38 cellular contexts compared by ENCODE assay signal in the genomic region with DNA sequence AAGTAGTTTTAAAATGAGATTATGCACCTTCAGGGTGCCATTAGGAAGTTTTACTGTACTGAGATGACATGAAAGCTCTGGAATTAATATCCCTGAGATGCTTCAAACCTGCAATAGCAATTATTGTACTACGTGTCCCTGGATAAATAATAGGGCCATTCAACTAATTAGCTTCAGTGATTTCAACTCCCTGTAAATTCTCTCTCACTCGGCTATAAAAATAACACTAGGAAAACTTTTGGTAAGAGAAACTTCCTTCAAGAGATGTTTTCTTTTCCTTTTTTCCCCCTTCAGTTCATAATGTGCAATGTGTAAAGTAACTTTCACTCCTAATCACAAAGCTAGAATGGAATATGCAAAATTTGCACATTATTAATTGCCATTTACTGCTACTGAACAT.
"Had no signal": no experiment of that assay in that cellular context is flagged by ENCODE, and none has a peak within 500 bp of the region (broad histone marks: within the 10 kb centered on the region; RNA-seq: fewer than 3 reads in every experiment).

No MANE protein-coding gene starts in this region.

- ATAC-seq: activated naive CD4-positive, alpha-beta T cell treated with anti-CD3 and anti-CD28 coated beads, Interleukin-2, amount 50 U/mL, for 72 hours; activated naive CD8-positive, alpha-beta T cell treated with anti-CD3 and anti-CD28 coated beads, Interleukin-2, amount 50 U/mL, for 24 hours; activated T-cell treated with anti-CD3 and anti-CD28 coated beads, Interleukin-2, amount 50 U/mL, for 4 hours; activated T-cell treated with anti-CD3 and anti-CD28 coated beads, Interleukin-2, amount 50 U/mL, for 72 hours; activated T-helper 17 cell treated with anti-CD3 and anti-CD28 coated beads, Interleukin-2, amount 50 U/mL, for 72 hours; body of pancreas had no signal

- H3K4me3 Mint-ChIP-seq: activated naive CD4-positive, alpha-beta T cell treated with anti-CD3 and anti-CD28 coated beads for 36 hours; activated naive CD4-positive, alpha-beta T cell treated with anti-CD3 and anti-CD28 coated beads, Interleukin-2, amount 10 ng/mL, durations not matched to agents 7 days and 5 days; activated naive CD4-positive, alpha-beta T cell treated with anti-CD3 and anti-CD28 coated beads, Interleukin-2, amount 50 U/mL, for 24 hours; activated naive CD8-positive, alpha-beta T cell; activated naive CD8-positive, alpha-beta T cell treated with anti-CD3 and anti-CD28 coated beads for 36 hours; activated naive CD8-positive, alpha-beta T cell treated with anti-CD3 and anti-CD28 coated beads, Interleukin-2, amount 10 ng/mL, durations not matched to agents 7 days and 5 days; activated naive CD8-positive, alpha-beta T cell treated with anti-CD3 and anti-CD28 coated beads, Interleukin-2, amount 50 U/mL, for 24 hours; activated T-cell treated with anti-CD3 and anti-CD28 coated beads, Interleukin-2, amount 50 U/mL, for 4 hours; activated T-cell treated with anti-CD3 and anti-CD28 coated beads, Interleukin-2, amount 50 U/mL, for 72 hours; activated T-helper 1 cell treated with anti-CD3 and anti-CD28 coated beads, Interleukin-12 subunit alpha, Interleukin-12 subunit beta, Interleukin-2, Interleukin-4 antibody, amounts not matched to agents 30 ng/mL and 10 ng/mL and 1 ng/mL, durations not matched to agents 14 hours and 24 hours and 36 hours; activated T-helper 17 cell treated with anti-CD3 and anti-CD28 coated beads, Interleukin-2, amount 50 U/mL, for 72 hours; brain; central memory CD8-positive, alpha-beta T cell had no signal

- H3K4me1 ChIP-seq: adrenal gland, ascending aorta, body of pancreas, breast epithelium had no signal

- H3K27ac ChIP-seq: adrenal gland, ascending aorta, body of pancreas, brain microvascular endothelial cell, breast epithelium, cardiac muscle cell had no signal

- H3K9me3 ChIP-seq: adrenal gland, ascending aorta, body of pancreas, breast epithelium had no signal

- H3K36me3 Mint-ChIP-seq: activated naive CD4-positive, alpha-beta T cell treated with anti-CD3 and anti-CD28 coated beads, Interleukin-2, amount 50 U/mL, for 72 hours; brain had no signal

- FAIRE-seq: astrocyte, bronchial epithelial cell had no signal

- DNase-seq: activated effector memory CD4-positive, alpha-beta T cell treated with anti-CD3 and anti-CD28 coated beads, Interleukin-2, amount 50 U/mL, for 16 hours; activated effector memory CD4-positive, alpha-beta T cell treated with Interleukin-2 at 50 U/mL for 16 hours; activated gamma-delta T cell; activated gamma-delta T cell treated with Interleukin-2 at 50 U/mL for 16 hours; activated naive CD4-positive, alpha-beta T cell; activated naive CD4-positive, alpha-beta T cell treated with anti-CD3 and anti-CD28 coated beads for 36 hours; activated naive CD4-positive, alpha-beta T cell treated with anti-CD3 and anti-CD28 coated beads, Interleukin-2, amount 10 ng/mL, durations not matched to agents 7 days and 5 days; activated naive CD4-positive, alpha-beta T cell treated with anti-CD3 and anti-CD28 coated beads, Interleukin-2, amount 50 U/mL, for 16 hours; activated naive CD4-positive, alpha-beta T cell treated with Interleukin-2 at 50 U/mL for 16 hours; activated naive CD8-positive, alpha-beta T cell treated with anti-CD3 and anti-CD28 coated beads for 36 hours; activated naive CD8-positive, alpha-beta T cell treated with anti-CD3 and anti-CD28 coated beads, Interleukin-2, amount 10 ng/mL, durations not matched to agents 7 days and 5 days; activated naive CD8-positive, alpha-beta T cell treated with anti-CD3 and anti-CD28 coated beads, Interleukin-2, amount 50 U/mL, for 24 hours; activated T-cell treated with anti-CD3 and anti-CD28 coated beads, Interleukin-2, amount 50 U/mL, for 4 hours; activated T-cell treated with anti-CD3 and anti-CD28 coated beads, Interleukin-2, amount 50 U/mL, for 48 hours; activated T-cell treated with anti-CD3 and anti-CD28 coated beads, Interleukin-2, amount 50 U/mL, for 72 hours; adrenal gland; amniotic stem cell; amygdala; anterior cingulate cortex; aorta; body of pancreas; brain microvascular endothelial cell; caudate nucleus; central memory CD4-positive, alpha-beta T cell; cerebellar nuclear complex had no signal

- H3K27me3 Mint-ChIP-seq: activated naive CD4-positive, alpha-beta T cell treated with anti-CD3 and anti-CD28 coated beads, Interleukin-2, amount 10 ng/mL, durations not matched to agents 7 days and 5 days; activated naive CD4-positive, alpha-beta T cell treated with anti-CD3 and anti-CD28 coated beads, Interleukin-2, amount 50 U/mL, for 24 hours; activated naive CD8-positive, alpha-beta T cell; activated naive CD8-positive, alpha-beta T cell treated with anti-CD3 and anti-CD28 coated beads for 36 hours; activated naive CD8-positive, alpha-beta T cell treated with anti-CD3 and anti-CD28 coated beads, Interleukin-2, amount 10 ng/mL, durations not matched to agents 7 days and 5 days; activated naive CD8-positive, alpha-beta T cell treated with anti-CD3 and anti-CD28 coated beads, Interleukin-2, amount 50 U/mL, for 24 hours; activated T-helper 17 cell treated with anti-CD3 and anti-CD28 coated beads, Interleukin-2, amount 50 U/mL, for 72 hours; central memory CD8-positive, alpha-beta T cell had no signal

- H3K4me3 ChIP-seq: adrenal gland, ascending aorta, body of pancreas, breast epithelium, cardiac muscle cell had no signal

- H3K36me3 ChIP-seq: adrenal gland, ascending aorta, brain microvascular endothelial cell, breast epithelium, cardiac muscle cell had no signal

- H3K27ac Mint-ChIP-seq: activated naive CD4-positive, alpha-beta T cell treated with anti-CD3 and anti-CD28 coated beads for 36 hours; activated naive CD4-positive, alpha-beta T cell treated with anti-CD3 and anti-CD28 coated beads, Interleukin-2, amount 10 ng/mL, durations not matched to agents 7 days and 5 days; activated naive CD4-positive, alpha-beta T cell treated with anti-CD3 and anti-CD28 coated beads, Interleukin-2, amount 50 U/mL, for 24 hours; activated naive CD8-positive, alpha-beta T cell; activated naive CD8-positive, alpha-beta T cell treated with anti-CD3 and anti-CD28 coated beads for 36 hours; activated naive CD8-positive, alpha-beta T cell treated with anti-CD3 and anti-CD28 coated beads, Interleukin-2, amount 10 ng/mL, durations not matched to agents 7 days and 5 days; activated naive CD8-positive, alpha-beta T cell treated with anti-CD3 and anti-CD28 coated beads, Interleukin-2, amount 50 U/mL, for 24 hours; activated T-cell treated with anti-CD3 and anti-CD28 coated beads, Interleukin-2, amount 50 U/mL, for 72 hours; activated T-helper 1 cell treated with anti-CD3 and anti-CD28 coated beads, Interleukin-12 subunit alpha, Interleukin-12 subunit beta, Interleukin-2, Interleukin-4 antibody, amounts not matched to agents 30 ng/mL and 10 ng/mL and 1 ng/mL, durations not matched to agents 14 hours and 24 hours and 36 hours; activated T-helper 17 cell treated with anti-CD3 and anti-CD28 coated beads, Interleukin-2, amount 50 U/mL, for 72 hours; activated T-helper 2 cell treated with anti-CD3 and anti-CD28 coated beads, Interferon-gamma antibody, Interleukin-2, Interleukin-4, amounts not matched to agents 10 μg/mL and 5 μg/mL and 100 μg/mL, durations not matched to agents 14 hours and 24 hours and 36 hours; brain had no signal

- H3K4me1 Mint-ChIP-seq: activated naive CD4-positive, alpha-beta T cell treated with anti-CD3 and anti-CD28 coated beads, Interleukin-2, amount 10 ng/mL, durations not matched to agents 7 days and 5 days; activated naive CD8-positive, alpha-beta T cell treated with anti-CD3 and anti-CD28 coated beads, Interleukin-2, amount 50 U/mL, for 24 hours; activated T-helper 17 cell treated with anti-CD3 and anti-CD28 coated beads, Interleukin-2, amount 50 U/mL, for 72 hours; brain had no signal

- H3K9me3 Mint-ChIP-seq: activated naive CD4-positive, alpha-beta T cell treated with anti-CD3 and anti-CD28 coated beads for 36 hours; activated naive CD4-positive, alpha-beta T cell treated with anti-CD3 and anti-CD28 coated beads, Interleukin-2, amount 10 ng/mL, durations not matched to agents 7 days and 5 days; activated naive CD4-positive, alpha-beta T cell treated with anti-CD3 and anti-CD28 coated beads, Interleukin-2, amount 50 U/mL, for 24 hours; activated naive CD4-positive, alpha-beta T cell treated with anti-CD3 and anti-CD28 coated beads, Interleukin-2, amount 50 U/mL, for 72 hours; activated naive CD8-positive, alpha-beta T cell treated with anti-CD3 and anti-CD28 coated beads for 36 hours; activated naive CD8-positive, alpha-beta T cell treated with anti-CD3 and anti-CD28 coated beads, Interleukin-2, amount 10 ng/mL, durations not matched to agents 7 days and 5 days; activated naive CD8-positive, alpha-beta T cell treated with anti-CD3 and anti-CD28 coated beads, Interleukin-2, amount 50 U/mL, for 24 hours; activated T-cell treated with anti-CD3 and anti-CD28 coated beads, Interleukin-2, amount 50 U/mL, for 4 hours; activated T-cell treated with anti-CD3 and anti-CD28 coated beads, Interleukin-2, amount 50 U/mL, for 72 hours; activated T-helper 1 cell treated with anti-CD3 and anti-CD28 coated beads, Interleukin-12 subunit alpha, Interleukin-12 subunit beta, Interleukin-2, Interleukin-4 antibody, amounts not matched to agents 30 ng/mL and 10 ng/mL and 1 ng/mL, durations not matched to agents 14 hours and 24 hours and 36 hours; activated T-helper 17 cell treated with anti-CD3 and anti-CD28 coated beads, Interleukin-2, amount 50 U/mL, for 72 hours; activated T-helper 2 cell treated with anti-CD3 and anti-CD28 coated beads, Interferon-gamma antibody, Interleukin-2, Interleukin-4, amounts not matched to agents 10 μg/mL and 5 μg/mL and 100 μg/mL, durations not matched to agents 14 hours and 24 hours and 36 hours; brain; central memory CD8-positive, alpha-beta T cell had no signal
